Comparison of ENCODE assay signal across 1 cellular context in the genomic region with DNA sequence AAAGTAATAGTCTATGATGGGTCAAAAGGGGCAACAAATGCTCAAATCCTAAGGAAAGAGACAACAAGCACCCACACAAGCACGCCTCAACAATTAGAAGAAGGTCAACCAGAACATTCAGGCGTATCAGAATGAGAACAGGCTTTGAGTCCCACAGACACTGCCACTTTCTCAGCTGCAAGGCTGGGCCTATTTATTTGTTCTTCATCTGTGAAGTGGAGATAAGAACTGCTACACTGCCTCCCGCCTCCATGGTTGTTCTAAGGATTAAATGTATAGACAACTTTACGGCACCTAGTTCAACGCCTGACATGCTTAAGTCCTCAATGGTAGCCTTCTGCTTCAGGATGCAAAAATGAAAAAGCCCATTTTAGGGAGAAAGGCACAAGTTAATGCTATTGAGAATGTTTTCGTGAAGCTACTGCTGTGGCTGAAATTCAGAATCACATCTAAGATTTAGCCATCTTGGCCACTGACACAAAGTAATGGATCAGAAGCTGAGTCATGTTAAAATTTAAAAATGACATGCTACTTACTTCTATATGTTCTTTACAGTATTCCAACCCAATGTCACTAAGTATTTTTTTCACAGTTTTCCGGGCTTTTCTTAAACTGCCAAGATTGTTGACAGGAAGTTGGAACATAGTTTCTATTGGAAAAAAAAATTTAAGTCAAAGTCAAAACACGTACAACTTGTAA.
TF ChIP-seq lines count a peak whose summit lies in the region.

No MANE protein-coding gene starts in this region.

TF ChIP-seq in K562, 482 proteins besides CTCF, POLR2A, EP300 and RAD21 (continued from another document and continues in another):
- TF ChIP-seq, protein P1, sequence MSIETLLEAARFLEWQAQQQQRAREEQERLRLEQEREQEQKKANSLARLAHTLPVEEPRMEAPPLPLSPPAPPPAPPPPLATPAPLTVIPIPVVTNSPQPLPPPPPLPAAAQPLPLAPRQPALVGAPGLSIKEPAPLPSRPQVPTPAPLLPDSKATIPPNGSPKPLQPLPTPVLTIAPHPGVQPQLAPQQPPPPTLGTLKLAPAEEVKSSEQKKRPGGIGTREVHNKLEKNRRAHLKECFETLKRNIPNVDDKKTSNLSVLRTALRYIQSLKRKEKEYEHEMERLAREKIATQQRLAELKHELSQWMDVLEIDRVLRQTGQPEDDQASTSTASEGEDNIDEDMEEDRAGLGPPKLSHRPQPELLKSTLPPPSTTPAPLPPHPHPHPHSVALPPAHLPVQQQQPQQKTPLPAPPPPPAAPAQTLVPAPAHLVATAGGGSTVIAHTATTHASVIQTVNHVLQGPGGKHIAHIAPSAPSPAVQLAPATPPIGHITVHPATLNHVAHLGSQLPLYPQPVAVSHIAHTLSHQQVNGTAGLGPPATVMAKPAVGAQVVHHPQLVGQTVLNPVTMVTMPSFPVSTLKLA (conservative IDR thresholded peaks at IDR 0.05) = peak; percentile 31 to 63; a peak in 2 of 4 replicates
- TF ChIP-seq ZNF436 (CRISPR knock-in tag; IDR thresholded peaks at IDR 0.05) (no peak), FOXP1 (CRISPR knock-in tag; IDR thresholded peaks at IDR 0.05) (no peak), POLR2AphosphoS5 (IDR thresholded peaks at IDR 0.05; ENCODE audit: control insufficient read depth, insufficient read depth, low read depth, low read length) (peak; percentile 94), SMAD1 (IDR thresholded peaks at IDR 0.05; ENCODE audit: low read depth, low read length, partially characterized antibody) (no peak), GABPB1 (CRISPR knock-in tag; IDR thresholded peaks at IDR 0.05) (peak; percentile 47; the same call in 1 of the 2 replicates), ZNF165 (CRISPR knock-in tag; IDR thresholded peaks at IDR 0.05; ENCODE audit: borderline replicate concordance) (no peak), MAFK (IDR thresholded peaks at IDR 0.05; ENCODE audit: low read length) (no peak; the same call in 1 of the 2 replicates), DPF2 (IDR thresholded peaks at IDR 0.05) (peak; percentile 97), RHOXF2B (CRISPR knock-in tag; conservative IDR thresholded peaks at IDR 0.05) (no peak), ZNF444 (CRISPR knock-in tag; IDR thresholded peaks at IDR 0.05) (no peak), ZFP36 (IDR thresholded peaks at IDR 0.05; ENCODE audit: low read depth, low read length, partially characterized antibody) (no peak), CBX2 (IDR thresholded peaks at IDR 0.05; ENCODE audit: insufficient read depth, low read length, poor library complexity, severe bottlenecking) (no peak), ZNF263 (CRISPR knock-in tag; IDR thresholded peaks at IDR 0.05; ENCODE audit: borderline replicate concordance) (no peak), BCL6 (CRISPR knock-in tag; IDR thresholded peaks at IDR 0.05) (no peak), COPS2 (conservative IDR thresholded peaks at IDR 0.05) (no peak), STAT5A (IDR thresholded peaks at IDR 0.05; ENCODE audit: borderline replicate concordance, low read length) (peak; percentile 92), ERF (CRISPR knock-in tag; IDR thresholded peaks at IDR 0.05) (no peak), RNF2 (IDR thresholded peaks at IDR 0.05) (0 out of 2 replicates have a peak, but pooled peaks have one; percentile 54), MTA2 (IDR thresholded peaks at IDR 0.05; ENCODE audit: low read depth) (peak; percentile 94), SOX6 (IDR thresholded peaks at IDR 0.05) (peak; percentile 95), SUPT5H (IDR thresholded peaks at IDR 0.05) (no peak), FOXJ2 (tag; IDR thresholded peaks at IDR 0.05) (peak; percentile 33; the same call in 1 of the 2 replicates), ZNF584 (CRISPR knock-in tag; IDR thresholded peaks at IDR 0.05; ENCODE audit: low read depth) (0 out of 2 replicates have a peak, but pooled peaks have one; percentile 31), ZNF174 (CRISPR knock-in tag; IDR thresholded peaks at IDR 0.05) (no peak), PURB (CRISPR knock-in tag; IDR thresholded peaks at IDR 0.05; ENCODE audit: low read depth) (no peak), ZNF76 (CRISPR knock-in tag; IDR thresholded peaks at IDR 0.05; ENCODE audit: borderline replicate concordance) (no peak), TBP (optimal IDR thresholded peaks at IDR 0.05; ENCODE audit: low read depth, low read length) (no peak), CHD2 (IDR thresholded peaks at IDR 0.05; ENCODE audit: low read depth, low read length) (no peak), MECOM (CRISPR knock-in tag; IDR thresholded peaks at IDR 0.05) (no peak), NR3C1 (CRISPR knock-in tag; IDR thresholded peaks at IDR 0.05) (no peak), RBFOX2 (IDR thresholded peaks at IDR 0.05; ENCODE audit: low read depth, low read length) (no peak), C11orf30 (IDR thresholded peaks at IDR 0.05; ENCODE audit: low read depth) (peak; percentile 91), ZNF551 (CRISPR knock-in tag; IDR thresholded peaks at IDR 0.05) (no peak), ZNF79 (CRISPR knock-in tag; IDR thresholded peaks at IDR 0.05; ENCODE audit: low read depth) (no peak)
- TF ChIP-seq, protein P2, sequence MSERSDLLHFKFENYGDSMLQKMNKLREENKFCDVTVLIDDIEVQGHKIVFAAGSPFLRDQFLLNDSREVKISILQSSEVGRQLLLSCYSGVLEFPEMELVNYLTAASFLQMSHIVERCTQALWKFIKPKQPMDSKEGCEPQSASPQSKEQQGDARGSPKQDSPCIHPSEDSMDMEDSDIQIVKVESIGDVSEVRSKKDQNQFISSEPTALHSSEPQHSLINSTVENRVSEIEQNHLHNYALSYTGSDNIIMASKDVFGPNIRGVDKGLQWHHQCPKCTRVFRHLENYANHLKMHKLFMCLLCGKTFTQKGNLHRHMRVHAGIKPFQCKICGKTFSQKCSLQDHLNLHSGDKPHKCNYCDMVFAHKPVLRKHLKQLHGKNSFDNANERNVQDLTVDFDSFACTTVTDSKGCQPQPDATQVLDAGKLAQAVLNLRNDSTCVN (CRISPR knock-in tag; IDR thresholded peaks at IDR 0.05) = no peak
- TF ChIP-seq, protein P3, sequence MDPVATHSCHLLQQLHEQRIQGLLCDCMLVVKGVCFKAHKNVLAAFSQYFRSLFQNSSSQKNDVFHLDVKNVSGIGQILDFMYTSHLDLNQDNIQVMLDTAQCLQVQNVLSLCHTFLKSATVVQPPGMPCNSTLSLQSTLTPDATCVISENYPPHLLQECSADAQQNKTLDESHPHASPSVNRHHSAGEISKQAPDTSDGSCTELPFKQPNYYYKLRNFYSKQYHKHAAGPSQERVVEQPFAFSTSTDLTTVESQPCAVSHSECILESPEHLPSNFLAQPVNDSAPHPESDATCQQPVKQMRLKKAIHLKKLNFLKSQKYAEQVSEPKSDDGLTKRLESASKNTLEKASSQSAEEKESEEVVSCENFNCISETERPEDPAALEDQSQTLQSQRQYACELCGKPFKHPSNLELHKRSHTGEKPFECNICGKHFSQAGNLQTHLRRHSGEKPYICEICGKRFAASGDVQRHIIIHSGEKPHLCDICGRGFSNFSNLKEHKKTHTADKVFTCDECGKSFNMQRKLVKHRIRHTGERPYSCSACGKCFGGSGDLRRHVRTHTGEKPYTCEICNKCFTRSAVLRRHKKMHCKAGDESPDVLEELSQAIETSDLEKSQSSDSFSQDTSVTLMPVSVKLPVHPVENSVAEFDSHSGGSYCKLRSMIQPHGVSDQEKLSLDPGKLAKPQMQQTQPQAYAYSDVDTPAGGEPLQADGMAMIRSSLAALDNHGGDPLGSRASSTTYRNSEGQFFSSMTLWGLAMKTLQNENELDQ (CRISPR knock-in tag; IDR thresholded peaks at IDR 0.05; ENCODE audit: borderline replicate concordance) = no peak
- TF ChIP-seq, protein P4, sequence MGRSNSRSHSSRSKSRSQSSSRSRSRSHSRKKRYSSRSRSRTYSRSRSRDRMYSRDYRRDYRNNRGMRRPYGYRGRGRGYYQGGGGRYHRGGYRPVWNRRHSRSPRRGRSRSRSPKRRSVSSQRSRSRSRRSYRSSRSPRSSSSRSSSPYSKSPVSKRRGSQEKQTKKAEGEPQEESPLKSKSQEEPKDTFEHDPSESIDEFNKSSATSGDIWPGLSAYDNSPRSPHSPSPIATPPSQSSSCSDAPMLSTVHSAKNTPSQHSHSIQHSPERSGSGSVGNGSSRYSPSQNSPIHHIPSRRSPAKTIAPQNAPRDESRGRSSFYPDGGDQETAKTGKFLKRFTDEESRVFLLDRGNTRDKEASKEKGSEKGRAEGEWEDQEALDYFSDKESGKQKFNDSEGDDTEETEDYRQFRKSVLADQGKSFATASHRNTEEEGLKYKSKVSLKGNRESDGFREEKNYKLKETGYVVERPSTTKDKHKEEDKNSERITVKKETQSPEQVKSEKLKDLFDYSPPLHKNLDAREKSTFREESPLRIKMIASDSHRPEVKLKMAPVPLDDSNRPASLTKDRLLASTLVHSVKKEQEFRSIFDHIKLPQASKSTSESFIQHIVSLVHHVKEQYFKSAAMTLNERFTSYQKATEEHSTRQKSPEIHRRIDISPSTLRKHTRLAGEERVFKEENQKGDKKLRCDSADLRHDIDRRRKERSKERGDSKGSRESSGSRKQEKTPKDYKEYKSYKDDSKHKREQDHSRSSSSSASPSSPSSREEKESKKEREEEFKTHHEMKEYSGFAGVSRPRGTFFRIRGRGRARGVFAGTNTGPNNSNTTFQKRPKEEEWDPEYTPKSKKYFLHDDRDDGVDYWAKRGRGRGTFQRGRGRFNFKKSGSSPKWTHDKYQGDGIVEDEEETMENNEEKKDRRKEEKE (IDR thresholded peaks at IDR 0.05; ENCODE audit: borderline replicate concordance in 1 of 2, control insufficient read depth in 1 of 2, low read depth in 2 of 2, low read length in 1 of 2) = no peak
- TF ChIP-seq, protein P5, sequence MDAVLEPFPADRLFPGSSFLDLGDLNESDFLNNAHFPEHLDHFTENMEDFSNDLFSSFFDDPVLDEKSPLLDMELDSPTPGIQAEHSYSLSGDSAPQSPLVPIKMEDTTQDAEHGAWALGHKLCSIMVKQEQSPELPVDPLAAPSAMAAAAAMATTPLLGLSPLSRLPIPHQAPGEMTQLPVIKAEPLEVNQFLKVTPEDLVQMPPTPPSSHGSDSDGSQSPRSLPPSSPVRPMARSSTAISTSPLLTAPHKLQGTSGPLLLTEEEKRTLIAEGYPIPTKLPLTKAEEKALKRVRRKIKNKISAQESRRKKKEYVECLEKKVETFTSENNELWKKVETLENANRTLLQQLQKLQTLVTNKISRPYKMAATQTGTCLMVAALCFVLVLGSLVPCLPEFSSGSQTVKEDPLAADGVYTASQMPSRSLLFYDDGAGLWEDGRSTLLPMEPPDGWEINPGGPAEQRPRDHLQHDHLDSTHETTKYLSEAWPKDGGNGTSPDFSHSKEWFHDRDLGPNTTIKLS (IDR thresholded peaks at IDR 0.05; ENCODE audit: borderline replicate concordance, low read depth) = peak; percentile 54; the same call in 1 of the 2 replicates
- TF ChIP-seq, protein P6, sequence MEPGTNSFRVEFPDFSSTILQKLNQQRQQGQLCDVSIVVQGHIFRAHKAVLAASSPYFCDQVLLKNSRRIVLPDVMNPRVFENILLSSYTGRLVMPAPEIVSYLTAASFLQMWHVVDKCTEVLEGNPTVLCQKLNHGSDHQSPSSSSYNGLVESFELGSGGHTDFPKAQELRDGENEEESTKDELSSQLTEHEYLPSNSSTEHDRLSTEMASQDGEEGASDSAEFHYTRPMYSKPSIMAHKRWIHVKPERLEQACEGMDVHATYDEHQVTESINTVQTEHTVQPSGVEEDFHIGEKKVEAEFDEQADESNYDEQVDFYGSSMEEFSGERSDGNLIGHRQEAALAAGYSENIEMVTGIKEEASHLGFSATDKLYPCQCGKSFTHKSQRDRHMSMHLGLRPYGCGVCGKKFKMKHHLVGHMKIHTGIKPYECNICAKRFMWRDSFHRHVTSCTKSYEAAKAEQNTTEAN (CRISPR knock-in tag; IDR thresholded peaks at IDR 0.05) = no peak
- TF ChIP-seq, protein P7, sequence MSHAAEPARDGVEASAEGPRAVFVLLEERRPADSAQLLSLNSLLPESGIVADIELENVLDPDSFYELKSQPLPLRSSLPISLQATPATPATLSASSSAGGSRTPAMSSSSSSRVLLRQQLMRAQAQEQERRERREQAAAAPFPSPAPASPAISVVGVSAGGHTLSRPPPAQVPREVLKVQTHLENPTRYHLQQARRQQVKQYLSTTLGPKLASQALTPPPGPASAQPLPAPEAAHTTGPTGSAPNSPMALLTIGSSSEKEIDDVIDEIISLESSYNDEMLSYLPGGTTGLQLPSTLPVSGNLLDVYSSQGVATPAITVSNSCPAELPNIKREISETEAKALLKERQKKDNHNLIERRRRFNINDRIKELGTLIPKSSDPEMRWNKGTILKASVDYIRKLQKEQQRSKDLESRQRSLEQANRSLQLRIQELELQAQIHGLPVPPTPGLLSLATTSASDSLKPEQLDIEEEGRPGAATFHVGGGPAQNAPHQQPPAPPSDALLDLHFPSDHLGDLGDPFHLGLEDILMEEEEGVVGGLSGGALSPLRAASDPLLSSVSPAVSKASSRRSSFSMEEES (CRISPR knock-in tag; IDR thresholded peaks at IDR 0.05) = no peak
- TF ChIP-seq, protein P8, sequence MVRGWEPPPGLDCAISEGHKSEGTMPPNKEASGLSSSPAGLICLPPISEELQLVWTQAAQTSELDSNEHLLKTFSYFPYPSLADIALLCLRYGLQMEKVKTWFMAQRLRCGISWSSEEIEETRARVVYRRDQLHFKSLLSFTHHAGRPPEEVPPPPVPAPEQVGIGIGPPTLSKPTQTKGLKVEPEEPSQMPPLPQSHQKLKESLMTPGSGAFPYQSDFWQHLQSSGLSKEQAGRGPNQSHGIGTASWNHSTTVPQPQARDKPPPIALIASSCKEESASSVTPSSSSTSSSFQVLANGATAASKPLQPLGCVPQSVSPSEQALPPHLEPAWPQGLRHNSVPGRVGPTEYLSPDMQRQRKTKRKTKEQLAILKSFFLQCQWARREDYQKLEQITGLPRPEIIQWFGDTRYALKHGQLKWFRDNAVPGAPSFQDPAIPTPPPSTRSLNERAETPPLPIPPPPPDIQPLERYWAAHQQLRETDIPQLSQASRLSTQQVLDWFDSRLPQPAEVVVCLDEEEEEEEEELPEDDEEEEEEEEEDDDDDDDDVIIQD (CRISPR knock-in tag; IDR thresholded peaks at IDR 0.05) = no peak
- TF ChIP-seq, protein P9, sequence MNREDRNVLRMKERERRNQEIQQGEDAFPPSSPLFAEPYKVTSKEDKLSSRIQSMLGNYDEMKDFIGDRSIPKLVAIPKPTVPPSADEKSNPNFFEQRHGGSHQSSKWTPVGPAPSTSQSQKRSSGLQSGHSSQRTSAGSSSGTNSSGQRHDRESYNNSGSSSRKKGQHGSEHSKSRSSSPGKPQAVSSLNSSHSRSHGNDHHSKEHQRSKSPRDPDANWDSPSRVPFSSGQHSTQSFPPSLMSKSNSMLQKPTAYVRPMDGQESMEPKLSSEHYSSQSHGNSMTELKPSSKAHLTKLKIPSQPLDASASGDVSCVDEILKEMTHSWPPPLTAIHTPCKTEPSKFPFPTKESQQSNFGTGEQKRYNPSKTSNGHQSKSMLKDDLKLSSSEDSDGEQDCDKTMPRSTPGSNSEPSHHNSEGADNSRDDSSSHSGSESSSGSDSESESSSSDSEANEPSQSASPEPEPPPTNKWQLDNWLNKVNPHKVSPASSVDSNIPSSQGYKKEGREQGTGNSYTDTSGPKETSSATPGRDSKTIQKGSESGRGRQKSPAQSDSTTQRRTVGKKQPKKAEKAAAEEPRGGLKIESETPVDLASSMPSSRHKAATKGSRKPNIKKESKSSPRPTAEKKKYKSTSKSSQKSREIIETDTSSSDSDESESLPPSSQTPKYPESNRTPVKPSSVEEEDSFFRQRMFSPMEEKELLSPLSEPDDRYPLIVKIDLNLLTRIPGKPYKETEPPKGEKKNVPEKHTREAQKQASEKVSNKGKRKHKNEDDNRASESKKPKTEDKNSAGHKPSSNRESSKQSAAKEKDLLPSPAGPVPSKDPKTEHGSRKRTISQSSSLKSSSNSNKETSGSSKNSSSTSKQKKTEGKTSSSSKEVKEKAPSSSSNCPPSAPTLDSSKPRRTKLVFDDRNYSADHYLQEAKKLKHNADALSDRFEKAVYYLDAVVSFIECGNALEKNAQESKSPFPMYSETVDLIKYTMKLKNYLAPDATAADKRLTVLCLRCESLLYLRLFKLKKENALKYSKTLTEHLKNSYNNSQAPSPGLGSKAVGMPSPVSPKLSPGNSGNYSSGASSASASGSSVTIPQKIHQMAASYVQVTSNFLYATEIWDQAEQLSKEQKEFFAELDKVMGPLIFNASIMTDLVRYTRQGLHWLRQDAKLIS (CRISPR knock-in tag; IDR thresholded peaks at IDR 0.05) = peak; percentile 63; the same call in 1 of the 2 replicates
